In genomic region chr20:34301587-34302311, GRCh38 we compare ENCODE assay signal across 8 cellular contexts. TPM values are rescaled to one million over a fixed set of nuclear protein-coding genes. Genes with fewer than 3 reads are reported as not detected.
DNase-seq lines count a peak whose midpoint lies in the region; ATAC-seq and TF ChIP-seq lines count a peak whose summit lies in the region.

No MANE protein-coding gene starts in this region.

- H3K27me3 ChIP-seq in Panc1 (ENCODE audit: control insufficient read depth, insufficient read depth, low read length) (no peaks in the 10 kb centered on the region), rectal smooth muscle tissue (ENCODE audit: control insufficient read depth, insufficient read depth, low read length) (no peaks in the 10 kb centered on the region)

- peak overlapping the region; percentile 95 for H3K4me3 ChIP-seq in GM08714 (ENCODE audit: low read length)
- H3K4me3 ChIP-seq in Panc1 (ENCODE audit: low read depth in 2 of 2, low read length in 2 of 2), result peak overlapping the region; percentile 81 to 97
- H3K4me3 ChIP-seq in epithelial cell of proximal tubule (ENCODE audit: low read depth, low read length), result peak overlapping the region; percentile 96
- peak overlapping the region; percentile 91 for H3K4me3 ChIP-seq in rectal smooth muscle tissue (ENCODE audit: low read length)

- CTCF ChIA-PET in Panc1 (lab: Charles Lee), result interaction anchor here (0.6 to 0.7 kb wide), 2 partner anchors 468 to 857 kb away, joined by 3 read pairs; no protein-coding TSS in a partner anchor

- TF ChIP-seq CTCF in Panc1 (IDR thresholded peaks at IDR 0.05) (no peak), epithelial cell of proximal tubule (conservative IDR thresholded peaks at IDR 0.05; ENCODE audit: low read depth, low read length) (no peak)

- ATAC-seq in Panc1 (no peak), HG03159 (IDR thresholded peaks at IDR 0.05; ENCODE audit: unreplicated experiment) (no peak)

- DNase-seq in Panc1 (ENCODE audit: low read depth, low spot score) (no peak), epithelial cell of proximal tubule (ENCODE audit: low read depth) (no peak), H4 (ENCODE audit: low spot score) (no peak), superior temporal gyrus (ENCODE audit: extremely low spot score) (no peak), NCI-H2107 (lab: John Stamatoyannopoulos, UW) (no peak)

- no peaks in the 10 kb centered on the region for H3K9me3 ChIP-seq in Panc1 (ENCODE audit: control insufficient read depth, insufficient read depth, low read depth, low read length)

- H3K9ac ChIP-seq in rectal smooth muscle tissue (ENCODE audit: low read length), result peak overlapping the region; percentile 62

- peaks cover 28% of the 10 kb centered on the region for H3K4me1 ChIP-seq in Panc1 (ENCODE audit: control insufficient read depth, insufficient read depth, low read length)
- peaks cover 7% of the 10 kb centered on the region for H3K4me1 ChIP-seq in rectal smooth muscle tissue (ENCODE audit: control insufficient read depth, insufficient read depth, low read length)

- H3K27ac ChIP-seq in Panc1 (ENCODE audit: low read length), result peak overlapping the region; percentile 94
- H3K27ac ChIP-seq in rectal smooth muscle tissue (ENCODE audit: low read depth, low read length), result no peak overlapping the region

- in situ Hi-C loops in Panc1 (cut with HindIII; ENCODE audit: low pct_unique_long_range_greater_than_20kb, low sequenced_read_pairs), result no loop called here

- POLR2A ChIA-PET in Panc1 (lab: Charles Lee), result no interaction called here

- intact Hi-C loops in Panc1 (cut with micrococcal nuclease; ENCODE audit: unreplicated experiment), result loop anchor here (10.0 kb wide), 1 partner anchor 107 kb away; no protein-coding TSS in a partner anchor

- H3K36me3 ChIP-seq in Panc1 (ENCODE audit: control insufficient read depth, insufficient read depth, low read length), result no peaks in the 10 kb centered on the region
- no peaks in the 10 kb centered on the region for H3K36me3 ChIP-seq in rectal smooth muscle tissue (ENCODE audit: control insufficient read depth, insufficient read depth, low read length)

- TSS peak; percentile 86 for BruUV-seq in Panc1 (replicated peaks; lab: Mats Ljungman, UMichigan)

RNA-seq across cellular contexts. Expression of gene AHCY, which starts 1.4 kb away (rescaled TPM):
- total RNA-seq in Panc1 (2021; ENCODE audit: unreplicated experiment) (171 TPM), epithelial cell of proximal tubule (194 and 319 TPM in 2 replicates)
- 207 TPM for polyA plus RNA-seq in Panc1 (2012; ENCODE audit: insufficient read length)
- total RNA-seq in H4 (2014; rRNA removed; shearing (Covaris generic)), result 154 and 162 TPM in 2 replicates
